ENCODE assay signal across 18 cellular contexts in the genomic region with DNA sequence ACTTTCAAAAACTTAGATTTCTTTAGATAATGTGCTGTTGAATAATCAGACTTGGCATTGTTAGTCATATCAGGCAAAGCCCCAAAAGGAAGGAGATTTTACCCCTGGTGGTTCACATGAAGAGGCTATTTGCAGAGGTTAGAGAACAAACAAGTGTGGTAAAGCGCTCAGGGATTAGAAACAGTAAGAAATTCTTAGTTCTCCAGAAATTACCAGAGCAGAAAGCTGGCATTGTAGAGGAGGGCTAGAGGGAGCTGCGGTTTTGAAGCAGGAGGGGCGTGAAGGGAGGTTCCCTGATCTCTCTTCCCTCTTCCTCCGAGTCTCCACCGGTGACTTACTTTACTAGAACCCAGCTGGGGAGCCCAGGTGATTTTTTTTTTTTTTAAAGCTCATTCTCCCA. TPM values are rescaled to one million over a fixed set of nuclear protein-coding genes. Genes with fewer than 3 reads are reported as not detected.
DNase-seq lines count a peak whose midpoint lies in the region; ATAC-seq and TF ChIP-seq lines count a peak whose summit lies in the region.
"Had no signal": no experiment of that assay in that cellular context is flagged by ENCODE, and none has a peak within 500 bp of the region (broad histone marks: within the 10 kb centered on the region; RNA-seq: fewer than 3 reads in every experiment).

No MANE protein-coding gene starts in this region.

- no peak overlapping the region for H4K8ac ChIP-seq in IMR-90 (ENCODE audit: low read depth in 2 of 2, low read length in 2 of 2)

- H3K14ac ChIP-seq in IMR-90 (replicated peaks; ENCODE audit: low read depth, low read length) = no peak overlapping the region

- peaks cover 2% of the 10 kb centered on the region; the same call in 1 of the 2 replicates for H3K9me1 ChIP-seq in IMR-90 (ENCODE audit: insufficient read depth, low read length)

- no peak overlapping the region for H3K4me3 ChIP-seq in IMR-90 (ENCODE audit: insufficient read depth, low read depth, low read length)
- H3K4me3 ChIP-seq in right cardiac atrium (ENCODE audit: low read length) = no peak overlapping the region
- H3K4me3 ChIP-seq in gastrocnemius medialis = no peak overlapping the region
- H3K4me3 ChIP-seq: body of pancreas, left ventricle myocardium inferior, tibial artery had no signal

- in situ Hi-C loops in IMR-90 (cut with MboI; ENCODE audit: low sequenced_read_pairs) = no loop called here
- in situ Hi-C loops in SK-MEL-5 (cut with HindIII; ENCODE audit: low pct_unique_long_range_greater_than_20kb, low sequenced_read_pairs) = no loop called here
- in situ Hi-C loops in gastrocnemius medialis (cut with MboI; ENCODE audit: low sequenced_read_pairs in 4 of 4) = no loop called here

- H3K27ac Mint-ChIP-seq in Calu3 (ENCODE audit: unreplicated experiment) = peak overlapping the region; percentile 17
- H3K27ac Mint-ChIP-seq: T-cell had no signal

- peak overlapping the region; percentile 65 for H2AK9ac ChIP-seq in IMR-90 (replicated peaks; ENCODE audit: low read depth, low read length, poor library complexity)

- POLR2A ChIA-PET in IMR-90 (lab: Charles Lee; ENCODE audit: unreplicated experiment) = no interaction called here

- dilution Hi-C loops in IMR-90 (cut with HindIII; ENCODE audit: low sequenced_read_pairs, unreplicated experiment) = no loop called here

- no CpG with 5 or more reads among the region's 5 CpGs for WGBS in IMR-90 (ENCODE audit: extremely low coverage in 2 of 2, insufficient read length in 1 of 2), 2 experiments
- WGBS in right cardiac atrium = 63% methylated on average over 5 of the region's 5 CpGs

- no peak overlapping the region for H3K4me2 ChIP-seq in IMR-90 (ENCODE audit: low read depth, low read length)

- H3K4ac ChIP-seq in IMR-90 (ENCODE audit: low read depth, low read length) = no peak overlapping the region

- intact Hi-C loops in Calu3 (cut with micrococcal nuclease; ENCODE audit: unreplicated experiment) (no loop called here), IMR-90 (cut with micrococcal nuclease) (loop anchor here (10.0 kb wide), 1 partner anchor 474 kb away; a partner anchor contains a TSS), right cardiac atrium (cut with DNase I) (no loop called here), gastrocnemius medialis (cut with DNase I; ENCODE audit: low total_unique reads) (no loop called here)

- peak; percentile 35 for DNase-seq in Calu3
- no peak for DNase-seq in IMR-90
- peak; percentile 47 for DNase-seq in SK-MEL-5 (ENCODE audit: low read depth, low spot score)
- peak; percentile 21 for DNase-seq in left kidney (ENCODE audit: low read depth, low spot score)
- no peak for DNase-seq in right cardiac atrium
- no peak for DNase-seq in gastrocnemius medialis
- DNase-seq: activated CD4-positive, CD25-positive, alpha-beta regulatory T cell; body of pancreas; dorsolateral prefrontal cortex; hippocampal formation; KG1; left ventricle myocardium inferior; NCI-H1694; NCI-H526 treated with DMSO at 0.1 percent for 48 hours; T-cell; tibial artery had no signal

- H3K27me3 ChIP-seq in IMR-90 (ENCODE audit: control insufficient read depth, insufficient read depth, low read length) (no peaks in the 10 kb centered on the region), right cardiac atrium (ENCODE audit: control insufficient read depth, insufficient read depth) (no peaks in the 10 kb centered on the region), gastrocnemius medialis (no peaks in the 10 kb centered on the region)
- H3K27me3 ChIP-seq: body of pancreas, dorsolateral prefrontal cortex, tibial artery had no signal

- no peak overlapping the region for H2AK5ac ChIP-seq in IMR-90 (ENCODE audit: low read depth, low read length)

- TF ChIP-seq CTCF in Calu3 (IDR thresholded peaks at IDR 0.05; ENCODE audit: unreplicated experiment) (no peak), IMR-90 (conservative IDR thresholded peaks at IDR 0.05; ENCODE audit: low read depth, low read length) (no peak), gastrocnemius medialis (IDR thresholded peaks at IDR 0.05 in 4 of 5, conservative IDR thresholded peaks at IDR 0.05 in 1 of 5) (no peak)

- H2BK20ac ChIP-seq in IMR-90 (ENCODE audit: low read depth, low read length) = no peak overlapping the region

- no peak overlapping the region for H3K18ac ChIP-seq in IMR-90 (ENCODE audit: low read depth, low read length)

- H3K56ac ChIP-seq in IMR-90 (ENCODE audit: extremely low read depth, insufficient read depth, low read length) = no peak overlapping the region

- H4K20me1 ChIP-seq in IMR-90 (ENCODE audit: insufficient read depth, low read length) = no peaks in the 10 kb centered on the region; the same call in 1 of the 2 replicates

- H3K9me3 Mint-ChIP-seq in Calu3 (ENCODE audit: low read depth, unreplicated experiment) = no peaks in the 10 kb centered on the region
- H3K9me3 Mint-ChIP-seq: T-cell had no signal

- TF ChIP-seq POLR2A in IMR-90 (IDR thresholded peaks at IDR 0.05; ENCODE audit: low read depth, low read length) (no peak), gastrocnemius medialis (IDR thresholded peaks at IDR 0.05) (no peak)

- no peak overlapping the region for H2AFZ ChIP-seq in IMR-90 (replicated peaks; ENCODE audit: low read length, poor library complexity)

- no peak overlapping the region for H4K5ac ChIP-seq in IMR-90 (ENCODE audit: low read depth, low read length)

- H3K27ac ChIP-seq in IMR-90 (ENCODE audit: insufficient read depth, low read length) = no peak overlapping the region
- no peak overlapping the region for H3K27ac ChIP-seq in right cardiac atrium (ENCODE audit: low read length)
- no peak overlapping the region for H3K27ac ChIP-seq in gastrocnemius medialis
- H3K27ac ChIP-seq: body of pancreas, left ventricle myocardium inferior, tibial artery had no signal

- ATAC-seq in IMR-90 (ENCODE audit: low read depth) (no peak), right cardiac atrium (no peak), HG02642 (IDR thresholded peaks at IDR 0.05; ENCODE audit: poor library complexity, unreplicated experiment) (no peak), HG03175 (IDR thresholded peaks at IDR 0.05; ENCODE audit: unreplicated experiment) (no peak), gastrocnemius medialis (no peak)
- ATAC-seq: body of pancreas, T-cell had no signal

- H3K79me1 ChIP-seq in IMR-90 (ENCODE audit: low read depth in 1 of 2, low read length in 2 of 2) = peaks cover 17 to 35% of the 10 kb centered on the region in 2 experiments

- no peak overlapping the region for H4K91ac ChIP-seq in IMR-90 (ENCODE audit: insufficient read depth, low read depth, low read length)

- no peaks in the 10 kb centered on the region for H3K27me3 Mint-ChIP-seq in Calu3 (ENCODE audit: unreplicated experiment)

- BruUV-seq in Calu3 (replicated peaks; lab: Mats Ljungman, UMichigan) = no TSS peak
- no TSS peak for BruUV-seq in IMR-90 (replicated peaks; lab: Mats Ljungman, UMichigan)

- peaks cover 56% of the 10 kb centered on the region for H3K4me1 Mint-ChIP-seq in Calu3 (ENCODE audit: low read depth, unreplicated experiment)

- no peak overlapping the region for H3K23ac ChIP-seq in IMR-90 (ENCODE audit: low read depth, low read length)

- H3K4me1 ChIP-seq in IMR-90 (ENCODE audit: control insufficient read depth, insufficient read depth, low read length) (no peaks in the 10 kb centered on the region), right cardiac atrium (ENCODE audit: control insufficient read depth, insufficient read depth, low read length) (no peaks in the 10 kb centered on the region), gastrocnemius medialis (no peaks in the 10 kb centered on the region)
- H3K4me1 ChIP-seq: body of pancreas had no signal

- no peaks in the 10 kb centered on the region for H3K9me3 ChIP-seq in IMR-90 (ENCODE audit: control insufficient read depth, insufficient read depth, low read length)
- no peaks in the 10 kb centered on the region for H3K9me3 ChIP-seq in right cardiac atrium (ENCODE audit: control insufficient read depth, low read length)
- H3K9me3 ChIP-seq in gastrocnemius medialis = no peaks in the 10 kb centered on the region
- H3K9me3 ChIP-seq: body of pancreas, left ventricle myocardium inferior, tibial artery had no signal

- no peak overlapping the region for H3K9ac ChIP-seq in IMR-90 (ENCODE audit: low read depth, low read length)

- peak overlapping the region; percentile 16 for H3K4me3 Mint-ChIP-seq in Calu3 (ENCODE audit: low read depth, unreplicated experiment)
- H3K4me3 Mint-ChIP-seq: T-cell had no signal

- no peak for TF ChIP-seq RAD21 in IMR-90 (IDR thresholded peaks at IDR 0.05; ENCODE audit: low read length)

- H3K36me3 ChIP-seq in IMR-90 (ENCODE audit: control insufficient read depth, insufficient read depth, low read length) (no peaks in the 10 kb centered on the region), gastrocnemius medialis (no peaks in the 10 kb centered on the region)
- H3K36me3 ChIP-seq: left ventricle myocardium inferior had no signal

- peaks cover 16% of the 10 kb centered on the region for H3K36me3 Mint-ChIP-seq in Calu3 (ENCODE audit: insufficient read depth, unreplicated experiment)

- CTCF ChIA-PET in Calu3 (lab: Charles Lee) = no interaction called here
- CTCF ChIA-PET in IMR-90 (lab: Yijun Ruan, JAX) = interaction anchor here (0.7 kb wide), 1 partner anchor 96 kb away, joined by 3 read pairs; no protein-coding TSS in a partner anchor

- no peak overlapping the region for H2BK5ac ChIP-seq in IMR-90 (ENCODE audit: low read depth, low read length, poor library complexity, severe bottlenecking)

- no peak overlapping the region for H2BK120ac ChIP-seq in IMR-90 (ENCODE audit: low read depth, low read length)

- H2BK15ac ChIP-seq in IMR-90 (ENCODE audit: low read depth, low read length) = no peak overlapping the region

TF ChIP-seq in IMR-90, 13 proteins besides CTCF, POLR2A, EP300 and RAD21:
- TF ChIP-seq CEBPB (IDR thresholded peaks at IDR 0.05; ENCODE audit: low read depth, low read length) = no peak

RNA-seq across cellular contexts. Expression of a gene that starts 10.2 kb away (rescaled TPM):
- total RNA-seq in Calu3 (2022) (122 and 153 TPM in 2 replicates), IMR-90 (2012; rRNA removed) (6.8 and 9.4 TPM in 2 replicates), right cardiac atrium (1 to 10 TPM; 7.1 to 9.0 (median 7.9) TPM), gastrocnemius medialis (1 to 10 TPM; 1.6 to 7.9 (median 4.2) TPM)
- polyA plus RNA-seq in IMR-90 (2012; rRNA removed) (5.4 and 6.1 TPM in 2 replicates), right cardiac atrium (3.3 TPM)
- 1.5 and 2.5 TPM in 2 replicates for polyA plus RNA-seq in IMR-90 (2012; cell fraction: cytosol; rRNA removed)
- 2.7 and 11.1 TPM in 2 replicates for polyA plus RNA-seq in IMR-90 (2012; cell fraction: nucleus; rRNA removed; ENCODE audit: low replicate concordance)
- total RNA-seq in SK-MEL-5 (2014; rRNA removed; shearing (Covaris generic)) = 6.2 and 6.9 TPM in 2 replicates
- polyA plus RNA-seq in SK-MEL-5 (2015; cell fraction: cytosol; rRNA removed) = 9.0 and 15.2 TPM in 2 replicates
- polyA plus RNA-seq in SK-MEL-5 (2015; cell fraction: nucleus; rRNA removed) = 8.6 and 9.1 TPM in 2 replicates

Comparison
In these comparisons a context has a peak if more than half of its experiments do, and no peak if none do; other contexts are left out.
1. DNase-seq: peak in Calu3 (single experiment), SK-MEL-5 (single experiment) and left kidney (single experiment); none in IMR-90 (single experiment), right cardiac atrium (0 of 3) and gastrocnemius medialis (0 of 2).
2. RNA of a gene that starts 10.2 kb away (total RNA-seq): 122 to 153 TPM in Calu3; 7.1 to 9.0 TPM in right cardiac atrium, 6.8 to 9.4 TPM in IMR-90, 6.2 to 6.9 TPM in SK-MEL-5 and 1.6 to 7.9 TPM in gastrocnemius medialis; every median in the first group is over 10 times any median in the second.